Comparison of ENCODE assay signal across 13 cellular contexts in the genomic region with DNA sequence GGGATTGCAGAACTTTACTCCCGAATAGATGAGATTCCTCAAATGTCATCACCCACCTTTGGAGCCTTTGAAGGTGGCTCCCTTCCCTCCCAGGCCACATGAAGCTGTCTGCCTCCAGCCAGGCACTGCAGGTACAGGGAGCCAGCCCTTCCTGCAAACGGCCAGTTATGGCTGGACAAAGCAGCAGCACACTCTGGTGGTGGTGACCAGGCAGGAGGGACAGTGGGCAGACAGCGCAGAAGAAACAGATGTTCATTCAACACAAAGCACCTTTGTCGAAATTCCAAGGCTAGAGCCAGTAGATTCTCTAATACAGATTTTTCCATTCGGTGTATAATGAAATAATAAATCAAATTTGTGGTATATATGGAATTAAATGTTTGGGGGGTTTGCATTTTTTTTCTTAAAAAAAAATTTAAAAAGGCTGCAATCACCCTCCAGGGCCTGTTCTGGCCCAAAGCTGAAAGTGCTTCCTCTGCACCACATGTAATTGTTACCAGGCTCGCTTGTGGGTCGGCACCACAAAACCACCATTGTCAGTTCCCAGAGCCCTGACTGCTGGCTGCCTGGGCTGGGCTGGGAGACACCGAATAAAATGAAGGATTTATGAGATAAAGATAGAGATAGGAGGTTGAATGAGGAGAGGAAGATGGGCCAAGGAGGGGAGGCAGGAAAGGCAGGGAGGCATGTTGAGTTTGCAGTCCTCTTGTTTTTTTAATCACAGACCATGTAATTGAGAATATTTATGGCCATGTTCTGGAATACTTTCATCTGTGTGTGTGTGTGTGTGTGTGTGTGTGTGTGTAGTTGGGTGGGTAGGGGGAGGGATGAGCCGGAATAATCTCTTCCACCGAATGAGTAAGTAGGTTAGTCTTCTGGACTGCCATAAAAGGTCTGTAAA. TPM values are rescaled to one million over a fixed set of nuclear protein-coding genes. Genes with fewer than 3 reads are reported as not detected.
DNase-seq lines count a peak whose midpoint lies in the region; ATAC-seq, FAIRE-seq and TF ChIP-seq lines count a peak whose summit lies in the region.
"Had no signal": no experiment of that assay in that cellular context is flagged by ENCODE, and none has a peak within 500 bp of the region (broad histone marks: within the 10 kb centered on the region; RNA-seq: fewer than 3 reads in every experiment).

No MANE protein-coding gene starts in this region.

- TF ChIP-seq EP300 in H1 (IDR thresholded peaks at IDR 0.05; ENCODE audit: borderline replicate concordance in 1 of 2, low read depth in 2 of 2, low read length in 2 of 2) = no peak

- H3K79me1 ChIP-seq in H1 (ENCODE audit: low read depth, low read length) (no peaks in the 10 kb centered on the region), mesendoderm (ENCODE audit: low read length) (no peaks in the 10 kb centered on the region)

- H3K23ac ChIP-seq in H1 (ENCODE audit: insufficient read length) = no peak overlapping the region
- no peak overlapping the region for H3K23ac ChIP-seq in mesendoderm (ENCODE audit: low read length)

- H3K4me1 Mint-ChIP-seq in activated naive CD4-positive, alpha-beta T cell treated with anti-CD3 and anti-CD28 coated beads, Interleukin-2, amount 50 U/mL, for 24 hours = no peaks in the 10 kb centered on the region

- H3K18ac ChIP-seq in H1 (ENCODE audit: extremely low read depth, low read length) (no peak overlapping the region), mesendoderm (ENCODE audit: low read length) (peak overlapping the region; percentile 47)

- H3K4ac ChIP-seq in H1 (replicated peaks; ENCODE audit: insufficient read length, low read depth, low read length) (no peak overlapping the region), mesendoderm (ENCODE audit: low read depth, low read length) (no peak overlapping the region)

- no peak for DNase-seq in activated naive CD4-positive, alpha-beta T cell (lab: John Stamatoyannopoulos, UW)
- DNase-seq in H1 (ENCODE audit: low read depth in 1 of 2, low spot score in 2 of 2) = no peak
- peak; percentile 92 for DNase-seq in mesendoderm
- no peak for DNase-seq in urothelium cell line (ENCODE audit: low spot score)
- no peak for DNase-seq in stimulated activated CD4-positive, alpha-beta T cell treated with anti-CD3 and anti-CD28 coated beads, Interleukin-2, amount 100 ng/mL, for 48 hours
- DNase-seq: activated CD4-positive, alpha-beta T cell treated with anti-CD3 and anti-CD28 coated beads, Interleukin-2, amount 50 U/mL, for 4 hours; KBM-7; left ventricle myocardium superior had no signal

- no peaks in the 10 kb centered on the region for H3K36me3 Mint-ChIP-seq in activated naive CD4-positive, alpha-beta T cell treated with anti-CD3 and anti-CD28 coated beads, Interleukin-2, amount 50 U/mL, for 24 hours

- H3K14ac ChIP-seq in H1 (ENCODE audit: insufficient read length) = no peak overlapping the region

- 79% methylated on average over 10 of the region's 10 CpGs; no CpG with 5 or more reads in 1 of the 2 experiments for WGBS in H1 (ENCODE audit: extremely low coverage in 1 of 2, insufficient coverage in 1 of 2, insufficient read length in 1 of 2, insufficient replicate concordance in 2 of 2, low coverage in 1 of 2, low lambda C conversion rate in 2 of 2, missing lambda C conversion rate in 1 of 2), 2 experiments
- WGBS in mesendoderm (ENCODE audit: extremely low coverage, insufficient coverage, low lambda C conversion rate) = no CpG with 5 or more reads among the region's 10 CpGs

- no peak overlapping the region; the same call in 1 of the 2 replicates for H2AK5ac ChIP-seq in H1 (ENCODE audit: low read depth, low read length)
- H2AK5ac ChIP-seq in mesendoderm (ENCODE audit: low read length) = no peak overlapping the region

- H3K23me2 ChIP-seq in H1 (ENCODE audit: low read depth, low read length) = no peaks in the 10 kb centered on the region

- CTCF ChIA-PET in H1 (lab: Charles Lee; ENCODE audit: partially characterized antibody) = interaction anchor here (1.1 to 4.5 kb wide), 7 partner anchors 9 to 81 kb away, joined by 3 to 31 read pairs (median 3); no protein-coding TSS in a partner anchor

- TF ChIP-seq CTCF in H1 (IDR thresholded peaks at IDR 0.05; ENCODE audit: control extremely low read depth in 1 of 3, insufficient read depth in 1 of 3, low read depth in 1 of 3, low read length in 3 of 3) = peak; percentile 28 to 53 (median 39); a peak in 3 of 4 replicates

- H3K4me1 ChIP-seq in H1 (replicated peaks in 1 of 4; ENCODE audit: control insufficient read depth in 3 of 4, insufficient read depth in 4 of 4, low read length in 3 of 4) = peaks cover 5 to 18% (median 13%) of the 10 kb centered on the region in 4 experiments
- peaks cover 40% of the 10 kb centered on the region for H3K4me1 ChIP-seq in mesendoderm (ENCODE audit: control insufficient read depth, low read depth, low read length)

- peak overlapping the region; percentile 19 for H3K27ac Mint-ChIP-seq in activated naive CD4-positive, alpha-beta T cell treated with anti-CD3 and anti-CD28 coated beads, Interleukin-2, amount 50 U/mL, for 24 hours
- H3K27ac Mint-ChIP-seq: B cell had no signal

- peaks cover 0 to 6% (median 0%) of the 10 kb centered on the region in 4 experiments; a peak in 1 of 8 replicates for H3K36me3 ChIP-seq in H1 (ENCODE audit: control insufficient read depth in 2 of 4, insufficient read depth in 4 of 4, low read length in 3 of 4)
- H3K36me3 ChIP-seq in mesendoderm (ENCODE audit: control insufficient read depth, insufficient read depth, low read length) = no peaks in the 10 kb centered on the region

- H3K9ac ChIP-seq in H1 (replicated peaks in 1 of 4; ENCODE audit: extremely low read depth in 1 of 4, low read depth in 3 of 4, low read length in 3 of 4) = no peak overlapping the region
- no peak overlapping the region for H3K9ac ChIP-seq in mesendoderm (ENCODE audit: low read length)

- peak overlapping the region; percentile 40 for H2BK20ac ChIP-seq in H1 (ENCODE audit: low read length)

- H3K56ac ChIP-seq in H1 (replicated peaks; ENCODE audit: insufficient read length, low read depth, low read length) (no peak overlapping the region), mesendoderm (ENCODE audit: low read length) (peak overlapping the region; percentile 60)

- no peaks in the 10 kb centered on the region for H3K27me3 Mint-ChIP-seq in activated naive CD4-positive, alpha-beta T cell treated with anti-CD3 and anti-CD28 coated beads, Interleukin-2, amount 50 U/mL, for 24 hours
- H3K27me3 Mint-ChIP-seq: B cell had no signal

- ATAC-seq in HG03432 (IDR thresholded peaks at IDR 0.05; ENCODE audit: unreplicated experiment) (no peak), GM18861 (IDR thresholded peaks at IDR 0.05; ENCODE audit: unreplicated experiment) (no peak)
- ATAC-seq: left ventricle myocardium superior had no signal

- no peak for TF ChIP-seq POLR2A in H1 (IDR thresholded peaks at IDR 0.05; ENCODE audit: control extremely low read depth in 1 of 2, low read depth in 2 of 2, low read length in 2 of 2)

- H2BK12ac ChIP-seq in H1 (ENCODE audit: low read depth, low read length) = peak overlapping the region; percentile 13; the same call in 1 of the 2 replicates

- POLR2A ChIA-PET in H1 (lab: Charles Lee; ENCODE audit: partially characterized antibody) = interaction anchor here (1.4 to 1.9 kb wide), 2 partner anchors 12 to 14 kb away, joined by 8 to 11 read pairs; partner anchors contain the start of gene NRP2

- H4K8ac ChIP-seq in H1 (ENCODE audit: extremely low read depth, insufficient read depth, low read length) (no peak overlapping the region), mesendoderm (ENCODE audit: low read depth, low read length) (no peak overlapping the region)

- no peak overlapping the region for H3K27ac ChIP-seq in H1 (ENCODE audit: low read depth, low read length)
- no peak overlapping the region for H3K27ac ChIP-seq in mesendoderm (ENCODE audit: low read depth, low read length)

- TF ChIP-seq RAD21 in H1 (IDR thresholded peaks at IDR 0.05 in 1 of 2, conservative IDR thresholded peaks at IDR 0.05 in 1 of 2; ENCODE audit: low read depth in 2 of 2, low read length in 2 of 2) = peak; percentile 60 to 72

- H4K20me1 ChIP-seq in H1 (replicated peaks in 1 of 2; ENCODE audit: control insufficient read depth in 1 of 2, insufficient read depth in 2 of 2, low read length in 2 of 2) = no peaks in the 10 kb centered on the region

- peak overlapping the region; percentile 69 for H2BK5ac ChIP-seq in H1 (ENCODE audit: low read depth, low read length)
- H2BK5ac ChIP-seq in mesendoderm (ENCODE audit: low read length) = peak overlapping the region; percentile 28

- H3K9me3 ChIP-seq in H1 (ENCODE audit: insufficient read depth in 2 of 2, low read depth in 1 of 2, low read length in 1 of 2) = no peaks in the 10 kb centered on the region; a peak in 1 of 4 replicates

- FAIRE-seq in H1 (lab: Jason Lieb, UNC) (no peak), urothelium cell line (lab: Jason Lieb, UNC) (peak; percentile 17)
- FAIRE-seq: colon had no signal

- H2BK15ac ChIP-seq in H1 (ENCODE audit: low read length) = no peak overlapping the region; the same call in 1 of the 2 replicates
- H2BK15ac ChIP-seq in mesendoderm (replicated peaks; ENCODE audit: low read depth) = no peak overlapping the region

- H3K79me2 ChIP-seq in H1 (ENCODE audit: control insufficient read depth in 1 of 2, insufficient read depth in 2 of 2, low read length in 2 of 2) = peaks cover 0 to 15% of the 10 kb centered on the region in 2 experiments; a peak in 2 of 4 replicates
- no peaks in the 10 kb centered on the region for H3K79me2 ChIP-seq in mesendoderm (ENCODE audit: control insufficient read depth, insufficient read depth, low read length)

- no peak overlapping the region for H4K91ac ChIP-seq in H1 (replicated peaks; ENCODE audit: insufficient read length, low read length)

- no peaks in the 10 kb centered on the region for H3K27me3 ChIP-seq in H1 (replicated peaks in 1 of 4; ENCODE audit: control insufficient read depth in 3 of 4, extremely low read depth in 1 of 4, insufficient read depth in 3 of 4, low read length in 3 of 4)
- no peaks in the 10 kb centered on the region for H3K27me3 ChIP-seq in mesendoderm (ENCODE audit: insufficient read depth, low read length, poor library complexity)

- no peak overlapping the region for H3K4me3 Mint-ChIP-seq in activated naive CD4-positive, alpha-beta T cell treated with anti-CD3 and anti-CD28 coated beads, Interleukin-2, amount 50 U/mL, for 24 hours
- H3K4me3 Mint-ChIP-seq: B cell had no signal

- H4K5ac ChIP-seq in H1 (ENCODE audit: insufficient read length, low read depth, low read length) (no peak overlapping the region), mesendoderm (ENCODE audit: low read length) (no peak overlapping the region)

- H2BK120ac ChIP-seq in H1 (replicated peaks; ENCODE audit: low read depth, low read length) (no peak overlapping the region), mesendoderm (ENCODE audit: low read depth, low read length) (no peak overlapping the region)

- H3K4me2 ChIP-seq in H1 (ENCODE audit: insufficient read depth in 1 of 2, low read depth in 2 of 2, low read length in 2 of 2) (no peak overlapping the region), mesendoderm (ENCODE audit: low read length) (no peak overlapping the region)

- H3K4me3 ChIP-seq in H1 (ENCODE audit: extremely low read depth in 1 of 4, insufficient read depth in 2 of 4, low read depth in 3 of 4, low read length in 4 of 4) (no peak overlapping the region), mesendoderm (ENCODE audit: low read length) (no peak overlapping the region)

- H2AFZ ChIP-seq in H1 (ENCODE audit: low read length) = no peak overlapping the region

- H3K9me3 Mint-ChIP-seq in activated naive CD4-positive, alpha-beta T cell treated with anti-CD3 and anti-CD28 coated beads, Interleukin-2, amount 50 U/mL, for 24 hours = no peaks in the 10 kb centered on the region

RNA-seq across cellular contexts. Expression of gene NRP2, which starts 14.5 kb away (rescaled TPM):
- 36.9 and 37.8 TPM in 2 replicates for total RNA-seq in H1 (2021; fragmentation: NEBNext Ultra II Directional; extraction: Animal tissue kit (Norgen Biotek cat#: 25700))
- 26.7 and 32.0 TPM in 2 replicates for polyA plus RNA-seq in H1 (2011; rRNA removed)
- 23.9 TPM for polyA plus RNA-seq in H1 (2011; cell fraction: cytosol; rRNA removed)
- polyA plus RNA-seq in H1 (2011; cell fraction: nucleus; rRNA removed) = 56.3 TPM
- 35.4 to 38.0 TPM (median 37.0 TPM) in 4 replicates for polyA plus RNA-seq in H1 (2012, experiment 1 of 2)
- polyA plus RNA-seq in H1 (2012, experiment 2 of 2) = 10.6 TPM
- 46.7 TPM for polyA plus RNA-seq in H1 (2013, experiment 1 of 2)
- polyA plus RNA-seq in H1 (2013, experiment 2 of 2) = 42.5 TPM
- 78.9 and 87.3 TPM in 2 replicates for polyA minus RNA-seq in H1 (2011; rRNA and poly(A)+ RNA removed)
- polyA minus RNA-seq in H1 (2011; cell fraction: cytosol; rRNA and poly(A)+ RNA removed) = 24.7 TPM
- polyA minus RNA-seq in H1 (2011; cell fraction: nucleus; rRNA and poly(A)+ RNA removed) = 82.2 TPM
- polyA plus RNA-seq in mesendoderm (2013, experiment 1 of 2) = 25.9 TPM
- polyA plus RNA-seq in mesendoderm (2013, experiment 2 of 2) = 23.7 TPM
